ENCODE assay signal across 23 cellular contexts in genomic region chr7:77362905-77363304, GRCh38.
"Had no signal": no experiment of that assay in that cellular context is flagged by ENCODE, and none has a peak within 500 bp of the region (broad histone marks: within the 10 kb centered on the region; RNA-seq: fewer than 3 reads in every experiment).

No MANE protein-coding gene starts in this region.

- H3K36me3 ChIP-seq: right atrium auricular region, vagina had no signal

- ATAC-seq: foreskin keratinocyte; left colon; left ventricle myocardium superior; stimulated activated naive B cell treated with anti-CD40 and anti-IgM and Interleukin-4, amounts not matched to agents 10 μg/mL and 1 μg/mL and 100 μg/mL, for 72 hours; stimulated activated naive CD8-positive, alpha-beta T cell treated with anti-CD3 and anti-CD28 coated beads, Interleukin-15, amount 100 ng/mL, for 72 hours; upper lobe of right lung had no signal

- DNase-seq: dorsolateral prefrontal cortex; effector CD8-positive, alpha-beta T cell; foreskin keratinocyte; kidney; left colon; left ventricle myocardium superior; mesendoderm; naive B cell; posterior cingulate gyrus; sigmoid colon; stimulated activated CD4-positive, alpha-beta T cell treated with anti-CD3 and anti-CD28 coated beads, Interleukin-2, amount 100 ng/mL, for 24 hours; stimulated activated CD4-positive, alpha-beta T cell treated with anti-CD3 and anti-CD28 coated beads, Interleukin-4, amount 100 ng/mL, for 4 hours; stimulated activated naive B cell treated with anti-CD40 and anti-IgM and Interleukin-4, amounts not matched to agents 10 μg/mL and 1 μg/mL and 100 μg/mL, for 72 hours; stimulated activated naive CD8-positive, alpha-beta T cell treated with anti-CD3 and anti-CD28 coated beads, Interleukin-15, amount 100 ng/mL, for 72 hours; testis; upper lobe of right lung had no signal

- H3K9me3 ChIP-seq: neutrophil, right atrium auricular region, sigmoid colon, testis, tibial nerve, upper lobe of right lung, vagina had no signal

- H3K27ac ChIP-seq: coronary artery, dorsolateral prefrontal cortex, foreskin keratinocyte, neutrophil, right atrium auricular region, sigmoid colon, skin epidermis, testis, tibial nerve, upper lobe of right lung, vagina had no signal

- H3K4me3 ChIP-seq: coronary artery, dorsolateral prefrontal cortex, lung, right atrium auricular region, sigmoid colon, skin epidermis, testis, tibial nerve, upper lobe of right lung, vagina had no signal

- H3K4me3 Mint-ChIP-seq: naive B cell; stimulated activated naive B cell treated with anti-CD40 and anti-IgM and Interleukin-4, amounts not matched to agents 10 μg/mL and 1 μg/mL and 100 μg/mL, for 72 hours; stimulated activated naive CD8-positive, alpha-beta T cell treated with anti-CD3 and anti-CD28 coated beads, Interleukin-15, amount 100 ng/mL, for 72 hours had no signal

- FAIRE-seq: kidney had no signal

- H3K4me1 ChIP-seq: right atrium auricular region, sigmoid colon, testis, tibial nerve, vagina had no signal

- H3K27me3 ChIP-seq: dorsolateral prefrontal cortex, foreskin keratinocyte, neutrophil, right atrium auricular region, sigmoid colon, testis, tibial nerve, upper lobe of right lung, vagina had no signal

- H3K4me1 Mint-ChIP-seq: stimulated activated naive CD8-positive, alpha-beta T cell treated with anti-CD3 and anti-CD28 coated beads, Interleukin-15, amount 100 ng/mL, for 72 hours had no signal

- H3K27me3 Mint-ChIP-seq: naive B cell; stimulated activated naive B cell treated with anti-CD40 and anti-IgM and Interleukin-4, amounts not matched to agents 10 μg/mL and 1 μg/mL and 100 μg/mL, for 72 hours; stimulated activated naive CD8-positive, alpha-beta T cell treated with anti-CD3 and anti-CD28 coated beads, Interleukin-15, amount 100 ng/mL, for 72 hours had no signal

- H3K27ac Mint-ChIP-seq: stimulated activated naive B cell treated with anti-CD40 and anti-IgM and Interleukin-4, amounts not matched to agents 10 μg/mL and 1 μg/mL and 100 μg/mL, for 72 hours; stimulated activated naive CD8-positive, alpha-beta T cell treated with anti-CD3 and anti-CD28 coated beads, Interleukin-15, amount 100 ng/mL, for 72 hours had no signal
